ENCODE assay signal across 18 cellular contexts in genomic region chr5:13944564-13945195, GRCh38. TPM values are rescaled to one million over a fixed set of nuclear protein-coding genes. Genes with fewer than 3 reads are reported as not detected.
DNase-seq lines count a peak whose midpoint lies in the region; ATAC-seq and TF ChIP-seq lines count a peak whose summit lies in the region.
"Had no signal": no experiment of that assay in that cellular context is flagged by ENCODE, and none has a peak within 500 bp of the region (broad histone marks: within the 10 kb centered on the region; RNA-seq: fewer than 3 reads in every experiment).

Gene DNAH5 (minus strand): TSS chr5:13944688. CDS start chr5:13944438, 250 bp downstream.

- 28 to 29% methylated on average over 4 of the region's 4 CpGs for WGBS in GM23248 (ENCODE audit: low coverage in 1 of 2, low lambda C conversion rate in 2 of 2, missing lambda C conversion rate in 2 of 2), 2 experiments
- WGBS in mammary epithelial cell (ENCODE audit: low coverage, missing lambda C conversion rate), result 60% methylated on average over 4 of the region's 4 CpGs
- WGBS in neuronal stem cell (ENCODE audit: extremely low coverage in 2 of 2, insufficient read length in 2 of 2, insufficient replicate concordance in 1 of 2), 2 donors, result no CpG with 5 or more reads among the region's 4 CpGs

- H3K4me1 ChIP-seq in GM23248 (ENCODE audit: insufficient read depth) (peaks cover 14% of the 10 kb centered on the region), mammary epithelial cell (ENCODE audit: insufficient read depth, low read length) (peaks cover 23% of the 10 kb centered on the region), neuronal stem cell (ENCODE audit: control insufficient read depth in 2 of 2, insufficient read depth in 1 of 2, low read depth in 1 of 2, low read length in 2 of 2) (peaks cover 0 to 4% of the 10 kb centered on the region in 2 donors)
- H3K4me1 ChIP-seq: Caco-2, left ventricle myocardium inferior had no signal

- intact Hi-C loops in mammary epithelial cell (cut with micrococcal nuclease), result no loop called here

- H3K9me3 ChIP-seq in GM23248 (ENCODE audit: low read depth), result no peaks in the 10 kb centered on the region
- no peaks in the 10 kb centered on the region for H3K9me3 ChIP-seq in mammary epithelial cell (replicated peaks; ENCODE audit: insufficient read depth, low read length)
- no peaks in the 10 kb centered on the region for H3K9me3 ChIP-seq in neuronal stem cell (replicated peaks in 1 of 2; ENCODE audit: control insufficient read depth in 2 of 2, insufficient read depth in 1 of 2, low read depth in 1 of 2, low read length in 2 of 2)
- H3K9me3 ChIP-seq: Caco-2, left ventricle myocardium inferior had no signal

- H3K23ac ChIP-seq in neuronal stem cell (ENCODE audit: low read depth, low read length, poor library complexity), result no peak within 1 kb of the TSS

- H3K79me1 ChIP-seq in neuronal stem cell (ENCODE audit: low read depth, low read length), result no peaks in the 10 kb centered on the region

- H3F3A ChIP-seq in GM23248 (ENCODE audit: insufficient read depth), result peaks cover 15% of the 10 kb centered on the region; the same call in 1 of the 2 replicates

- H3K36me3 Mint-ChIP-seq in HFFc6 (ENCODE audit: low read depth) (no peaks in the 10 kb centered on the region), T-cell (no peaks in the 10 kb centered on the region)

- H3K4me2 ChIP-seq in GM23248 (ENCODE audit: unreplicated experiment) (no peak within 1 kb of the TSS), mammary epithelial cell (ENCODE audit: insufficient read depth, low read depth, low read length) (no peak within 1 kb of the TSS), neuronal stem cell (ENCODE audit: insufficient read depth, low read length, poor library complexity, severe bottlenecking) (no peak within 1 kb of the TSS)
- H3K4me2 ChIP-seq: GM23338 had no signal

- H3K27me3 ChIP-seq in GM23248 (replicated peaks; ENCODE audit: insufficient read depth) (no peaks in the 10 kb centered on the region), mammary epithelial cell (ENCODE audit: insufficient read depth, low read length) (no peaks in the 10 kb centered on the region), neuronal stem cell (ENCODE audit: control insufficient read depth in 3 of 3, insufficient read depth in 3 of 3, low read depth in 1 of 3, low read length in 3 of 3) (peaks cover 0 to 2% (median 0%) of the 10 kb centered on the region in 3 experiments)

- in situ Hi-C loops in GM23248 (cut with MboI), result no loop called here
- in situ Hi-C loops in mammary epithelial cell (cut with MboI; ENCODE audit: low sequenced_read_pairs in 2 of 2), result loop anchor here in 1 of 2 donors (25.0 kb wide), 1 partner anchor 457 kb away; no protein-coding TSS in a partner anchor

- H3K9me3 Mint-ChIP-seq in HFFc6 (no peaks in the 10 kb centered on the region), T-cell (peaks cover 0 to 2% (median 0%) of the 10 kb centered on the region in 3 donors)
- H3K9me3 Mint-ChIP-seq: GM23338 had no signal

- H3K27ac Mint-ChIP-seq in HFFc6, result no peak within 1 kb of the TSS
- no peak within 1 kb of the TSS for H3K27ac Mint-ChIP-seq in T-cell
- H3K27ac Mint-ChIP-seq: GM23338 had no signal

- H3K27ac ChIP-seq in GM23248, result no peak within 1 kb of the TSS
- no peak within 1 kb of the TSS for H3K27ac ChIP-seq in mammary epithelial cell (ENCODE audit: insufficient read depth, low read depth, low read length)
- no peak within 1 kb of the TSS for H3K27ac ChIP-seq in neuronal stem cell (replicated peaks; ENCODE audit: low read length)
- H3K27ac ChIP-seq: coronary artery, left ventricle myocardium inferior had no signal

- POLR2A ChIA-PET in T-cell (lab: Charles Lee), result no interaction called here

- no peak within 1 kb of the TSS for H3K18ac ChIP-seq in neuronal stem cell (ENCODE audit: low read length)

- H2BK15ac ChIP-seq in neuronal stem cell (ENCODE audit: low read length), result no peak within 1 kb of the TSS

- H2AFZ ChIP-seq in GM23248 (no peak within 1 kb of the TSS), mammary epithelial cell (ENCODE audit: low read depth, low read length) (no peak within 1 kb of the TSS), neuronal stem cell (ENCODE audit: low read length) (no peak within 1 kb of the TSS)

- no peaks in the 10 kb centered on the region for H3K9me2 ChIP-seq in GM23248 (ENCODE audit: insufficient read depth)

- no TSS peak for BruUV-seq in mammary epithelial cell (replicated peaks; lab: Mats Ljungman, UMichigan)

- no peaks in the 10 kb centered on the region for H3K79me2 ChIP-seq in GM23248 (ENCODE audit: insufficient read depth)
- H3K79me2 ChIP-seq in mammary epithelial cell (ENCODE audit: insufficient read depth, low read length), result no peaks in the 10 kb centered on the region

- CTCF ChIA-PET in mammary epithelial cell (lab: Charles Lee; ENCODE audit: low non-redundant PET) (no interaction called here), T-cell (lab: Charles Lee) (no interaction called here)

- no peak for ATAC-seq in T-cell (replicated peaks in 1 of 4)
- ATAC-seq: GM23338, sciatic nerve had no signal

- dilution Hi-C loops in mammary epithelial cell (cut with HindIII; ENCODE audit: low sequenced_read_pairs), result no loop called here

- H3K4me3 Mint-ChIP-seq in HFFc6 (no peak within 1 kb of the TSS), T-cell (no peak within 1 kb of the TSS)
- H3K4me3 Mint-ChIP-seq: GM23338 had no signal

- H3K36me3 ChIP-seq in GM23248 (ENCODE audit: low read depth), result no peaks in the 10 kb centered on the region
- H3K36me3 ChIP-seq in mammary epithelial cell (ENCODE audit: insufficient read depth, low read length), result no peaks in the 10 kb centered on the region
- H3K36me3 ChIP-seq in neuronal stem cell (replicated peaks in 1 of 2; ENCODE audit: control insufficient read depth in 2 of 2, insufficient read depth in 2 of 2, low read length in 2 of 2), result no peaks in the 10 kb centered on the region
- H3K36me3 ChIP-seq: left ventricle myocardium inferior had no signal

- H3K4ac ChIP-seq in neuronal stem cell (ENCODE audit: low read length), result no peak within 1 kb of the TSS

- TF ChIP-seq CTCF in mammary epithelial cell (conservative IDR thresholded peaks at IDR 0.05 in 1 of 2, IDR thresholded peaks at IDR 0.05 in 1 of 2; ENCODE audit: extremely low read depth in 1 of 2, insufficient read depth in 1 of 2, low read depth in 1 of 2, low read length in 2 of 2) (no peak), HFFc6 (IDR thresholded peaks at IDR 0.05) (no peak)

- DNase-seq in A172 (ENCODE audit: low spot score) (peak; percentile 28), GM23248 (peak; percentile 67), NCI-H69 (lab: John Stamatoyannopoulos, UW) (peak; percentile 80), mammary epithelial cell (peak; percentile 64), kidney glomerular epithelial cell (lab: John Stamatoyannopoulos, UW) (no peak), HFFc6 (no peak), T-cell (no peak), neuronal stem cell (ENCODE audit: low spot score) (no peak)
- DNase-seq: activated CD4-positive, CD25-positive, alpha-beta regulatory T cell treated with anti-CD3 and anti-CD28 coated beads, Interleukin-2, amount 50 U/mL, for 72 hours; aorta; Caco-2; KBM-7; left ventricle myocardium inferior; NCI-H1436 treated with DMSO at 0.1 percent for 48 hours; NCI-H226 had no signal

- H3K4me1 Mint-ChIP-seq in HFFc6 (ENCODE audit: low read depth) (peaks cover 14% of the 10 kb centered on the region), T-cell (no peaks in the 10 kb centered on the region)

- H2BK120ac ChIP-seq in neuronal stem cell (ENCODE audit: low read depth, low read length), result no peak within 1 kb of the TSS

- H4K91ac ChIP-seq in neuronal stem cell (ENCODE audit: low read depth, low read length, poor library complexity), result no peak within 1 kb of the TSS

- no peak within 1 kb of the TSS for H4K8ac ChIP-seq in neuronal stem cell (ENCODE audit: low read depth, low read length)

- H2BK12ac ChIP-seq in neuronal stem cell (ENCODE audit: low read length), result no peak within 1 kb of the TSS

- H2BK5ac ChIP-seq in neuronal stem cell (ENCODE audit: low read length), result no peak within 1 kb of the TSS

- H4K20me1 ChIP-seq in GM23248 (ENCODE audit: insufficient read depth) (no peaks in the 10 kb centered on the region), mammary epithelial cell (ENCODE audit: insufficient read depth, low read length) (no peaks in the 10 kb centered on the region)

- no peak within 1 kb of the TSS for H3K14ac ChIP-seq in neuronal stem cell (ENCODE audit: low read length)

- H3K4me3 ChIP-seq in GM23248 (no peak within 1 kb of the TSS), mammary epithelial cell (replicated peaks in 1 of 3; ENCODE audit: insufficient read depth in 1 of 3, low read depth in 2 of 3, low read length in 3 of 3) (no peak within 1 kb of the TSS), neuronal stem cell (ENCODE audit: low read length in 2 of 2) (no peak within 1 kb of the TSS)
- H3K4me3 ChIP-seq: coronary artery, GM23338, left ventricle myocardium inferior had no signal

- H3K9ac ChIP-seq in GM23248 (no peak within 1 kb of the TSS), mammary epithelial cell (ENCODE audit: insufficient read depth, low read length) (no peak within 1 kb of the TSS), neuronal stem cell (ENCODE audit: low read depth, low read length, poor library complexity) (no peak within 1 kb of the TSS)

- no peak within 1 kb of the TSS for H2AK5ac ChIP-seq in neuronal stem cell (ENCODE audit: low read depth, low read length)

- H3K27me3 Mint-ChIP-seq in HFFc6 (ENCODE audit: insufficient read depth), result peaks cover 18% of the 10 kb centered on the region
- H3K27me3 Mint-ChIP-seq in T-cell, result no peaks in the 10 kb centered on the region

RNA-seq across cellular contexts. Expression of gene DNAH5, which starts in this region (rescaled TPM):
- 2.1 and 2.2 TPM in 2 replicates for total RNA-seq in A172 (2014; rRNA removed; shearing (Covaris generic))
- 0.13 and 1.4 TPM in 2 replicates for total RNA-seq in GM23248 (2014; rRNA removed; shearing (Covaris generic))
- polyA plus RNA-seq in GM23248 (2016; fragmentation: Nextera tagmentation; extraction: Ambion mirVana), result 1.5 and 1.7 TPM in 2 replicates
- total RNA-seq in mammary epithelial cell, result 1 to 10 TPM; 1.5 to 2.1 TPM
- polyA plus RNA-seq in mammary epithelial cell, result 0.67 TPM
- polyA minus RNA-seq in mammary epithelial cell, result 2.0 TPM
- 1 to 10 TPM; 1.1 to 1.9 (median 1.3) TPM for total RNA-seq in HFFc6 (2021; fragmentation: NEBNext Ultra II Directional; extraction: Animal tissue kit (Norgen Biotek cat#: 25700))
- under 1 TPM in 1 of 5 donors, not detected in 4; 0.03 TPM for total RNA-seq in T-cell
- polyA plus RNA-seq in neuronal stem cell (2013, experiment 1 of 2), result 0.84 TPM
- polyA plus RNA-seq in neuronal stem cell (2013, experiment 2 of 2), result 0.83 TPM

Comparison
In these comparisons a context has a peak if more than half of its experiments do, and no peak if none do; other contexts are left out.
1. DNase-seq: peak in A172 (single experiment), GM23248 (single experiment), NCI-H69 (single experiment) and mammary epithelial cell (single experiment); none in kidney glomerular epithelial cell (single experiment), HFFc6 (single experiment), T-cell (0 of 34) and neuronal stem cell (single experiment).